Comparison of ENCODE assay signal across 22 cellular contexts in the genomic region with DNA sequence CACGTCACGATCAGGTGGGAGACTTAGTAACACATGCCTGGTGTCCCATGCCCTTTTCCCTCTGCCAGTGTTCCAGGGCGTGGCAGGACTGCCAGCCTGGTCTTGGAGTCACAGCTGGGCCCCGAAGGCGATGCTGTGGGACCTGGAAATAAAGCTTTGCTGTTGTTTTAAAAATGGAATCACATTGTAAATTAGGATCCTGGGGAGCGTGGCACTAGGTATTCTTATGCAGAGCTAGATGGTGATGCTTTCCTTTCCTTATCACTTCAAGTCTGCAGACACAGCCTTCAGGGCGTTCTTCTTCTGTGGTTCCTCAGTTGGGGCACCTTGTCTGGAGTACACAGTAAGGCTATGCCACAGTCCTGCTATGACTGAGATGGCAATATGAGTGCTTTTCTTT.
"Had no signal": no experiment of that assay in that cellular context is flagged by ENCODE, and none has a peak within 500 bp of the region (broad histone marks: within the 10 kb centered on the region; RNA-seq: fewer than 3 reads in every experiment).

No MANE protein-coding gene starts in this region.

- H3K4me1 Mint-ChIP-seq: activated CD4-positive, alpha-beta T cell treated with anti-CD3 and anti-CD28 coated beads for 36 hours; central memory CD8-positive, alpha-beta T cell had no signal

- H3K9me3 ChIP-seq: esophagus muscularis mucosa, right atrium auricular region, suprapubic skin, tibial artery had no signal

- H3K9me3 Mint-ChIP-seq: activated naive CD4-positive, alpha-beta T cell treated with anti-CD3 and anti-CD28 coated beads, Interleukin-2, amount 50 U/mL, for 72 hours; activated T-cell treated with anti-CD3 and anti-CD28 coated beads, Interleukin-2, amount 50 U/mL, for 72 hours; central memory CD8-positive, alpha-beta T cell; dendritic cell treated with granulocyte-macrophage colony-stimulating factor and Interleukin-4, amounts not matched to agents 40 ng/mL and 50 ng/mL, for 4 days; naive thymus-derived CD4-positive, alpha-beta T cell had no signal

- H3K36me3 ChIP-seq: esophagus muscularis mucosa, heart right ventricle, right atrium auricular region, suprapubic skin, tibial artery had no signal

- DNase-seq: activated CD4-positive, alpha-beta T cell treated with anti-CD3 and anti-CD28 coated beads for 36 hours; activated CD4-positive, CD25-positive, alpha-beta regulatory T cell; activated naive CD4-positive, alpha-beta T cell; activated T-cell treated with anti-CD3 and anti-CD28 coated beads for 4 hours; activated T-cell treated with anti-CD3 and anti-CD28 coated beads, Interleukin-2, amount 50 U/mL, for 72 hours; foreskin keratinocyte; heart right ventricle; left cardiac atrium; left ventricle myocardium superior; naive thymus-derived CD4-positive, alpha-beta T cell; occipital lobe; spleen; stimulated activated naive CD4-positive, alpha-beta T cell; tibial artery had no signal

- H3K4me3 Mint-ChIP-seq: activated CD4-positive, alpha-beta T cell treated with anti-CD3 and anti-CD28 coated beads for 36 hours; activated T-cell treated with anti-CD3 and anti-CD28 coated beads, Interleukin-2, amount 50 U/mL, for 72 hours; central memory CD8-positive, alpha-beta T cell; dendritic cell treated with granulocyte-macrophage colony-stimulating factor and Interleukin-4, amounts not matched to agents 40 ng/mL and 50 ng/mL, for 4 days; naive thymus-derived CD4-positive, alpha-beta T cell; neural progenitor cell had no signal

- H3K27ac Mint-ChIP-seq: activated CD4-positive, alpha-beta T cell treated with anti-CD3 and anti-CD28 coated beads for 36 hours; activated naive CD4-positive, alpha-beta T cell treated with anti-CD3 and anti-CD28 coated beads, Interleukin-2, amount 50 U/mL, for 72 hours; activated T-cell treated with anti-CD3 and anti-CD28 coated beads, Interleukin-2, amount 50 U/mL, for 72 hours; dendritic cell treated with granulocyte-macrophage colony-stimulating factor and Interleukin-4, amounts not matched to agents 40 ng/mL and 50 ng/mL, for 4 days; neural progenitor cell had no signal

- H3K4me2 ChIP-seq: neural progenitor cell had no signal

- H3K27me3 Mint-ChIP-seq: activated CD4-positive, alpha-beta T cell treated with anti-CD3 and anti-CD28 coated beads for 36 hours; central memory CD8-positive, alpha-beta T cell; dendritic cell treated with granulocyte-macrophage colony-stimulating factor and Interleukin-4, amounts not matched to agents 40 ng/mL and 50 ng/mL, for 4 days; naive thymus-derived CD4-positive, alpha-beta T cell had no signal

- H3K36me3 Mint-ChIP-seq: activated naive CD4-positive, alpha-beta T cell treated with anti-CD3 and anti-CD28 coated beads, Interleukin-2, amount 50 U/mL, for 72 hours had no signal

- H3K4me3 ChIP-seq: esophagus muscularis mucosa, heart right ventricle, neural progenitor cell, right atrium auricular region, spleen, suprapubic skin, tibial artery had no signal

- H3K27me3 ChIP-seq: esophagus muscularis mucosa, foreskin keratinocyte, heart right ventricle, neural progenitor cell, right atrium auricular region, spleen, suprapubic skin, tibial artery had no signal

- ATAC-seq: activated CD4-positive, alpha-beta T cell treated with anti-CD3 and anti-CD28 coated beads for 36 hours; activated naive CD4-positive, alpha-beta T cell treated with anti-CD3 and anti-CD28 coated beads, Interleukin-2, amount 50 U/mL, for 72 hours; activated T-cell treated with anti-CD3 and anti-CD28 coated beads, Interleukin-2, amount 50 U/mL, for 72 hours; foreskin keratinocyte; naive thymus-derived CD4-positive, alpha-beta T cell had no signal

- H3K9ac ChIP-seq: neural progenitor cell, parathyroid adenoma had no signal

- H3K4me1 ChIP-seq: esophagus muscularis mucosa, foreskin keratinocyte, neural progenitor cell, spleen, suprapubic skin, tibial artery had no signal

- H3K27ac ChIP-seq: esophagus muscularis mucosa, foreskin keratinocyte, heart right ventricle, neural progenitor cell, parathyroid adenoma, right atrium auricular region, spleen, suprapubic skin, tibial artery had no signal
